In genomic region chr1:155003766-155004351, GRCh38 we compare ENCODE assay signal across 8 cellular contexts. TPM values are rescaled to one million over a fixed set of nuclear protein-coding genes. Genes with fewer than 3 reads are reported as not detected.
DNase-seq lines count a peak whose midpoint lies in the region; ATAC-seq lines count a peak whose summit lies in the region.

No MANE protein-coding gene starts in this region.

- peak overlapping the region; percentile 87 for H3K4me3 ChIP-seq in right cardiac atrium (ENCODE audit: low read length)

- DNase-seq in ELF-1 (ENCODE audit: low read depth, low spot score) (peak; percentile 36), LoVo (ENCODE audit: low spot score) (peak; percentile 35), amniotic stem cell (lab: John Stamatoyannopoulos, UW) (peak; percentile 21), right cardiac atrium (peak; percentile 83 to 91 (median 90)), posterior cingulate gyrus (peak in 8 of 10 donors; percentile 30 to 92 (median 61)), GM19240 (ENCODE audit: insufficient read length, low spot score) (no peak), NCI-H128 (lab: John Stamatoyannopoulos, UW; ENCODE audit: unreplicated experiment) (no peak)
- no peak for DNase-seq in stimulated activated CD8-positive, alpha-beta memory T cell treated with anti-CD3 and anti-CD28 coated beads, Interleukin-4, amount 100 ng/mL, for 48 hours

- H3K4me1 ChIP-seq in right cardiac atrium (ENCODE audit: control insufficient read depth, insufficient read depth, low read length) = peaks cover 22% of the 10 kb centered on the region

- intact Hi-C loops in right cardiac atrium (cut with DNase I) (no loop called here), posterior cingulate gyrus (cut with DNase I) (no loop called here)

- ATAC-seq in right cardiac atrium = peak; percentile 1 to 17

- H3K27me3 ChIP-seq in right cardiac atrium (ENCODE audit: control insufficient read depth, insufficient read depth) = no peaks in the 10 kb centered on the region

- under 1% methylated on average over 34 of the region's 34 CpGs for WGBS in right cardiac atrium

- peak overlapping the region; percentile 98 for H3K27ac ChIP-seq in right cardiac atrium (ENCODE audit: low read length)

- H3K9me3 ChIP-seq in right cardiac atrium (ENCODE audit: control insufficient read depth, low read length) = no peaks in the 10 kb centered on the region

RNA-seq across cellular contexts. Expression of gene ZBTB7B, which starts 1.3 kb away (rescaled TPM):
- total RNA-seq in right cardiac atrium = 10 to 100 TPM; 40.3 to 66.6 (median 52.7) TPM
- 41.7 TPM for polyA plus RNA-seq in right cardiac atrium

RNA-seq across cellular contexts. Expression of gene LENEP, which starts 10.5 kb away (rescaled TPM):
- not detected for total RNA-seq in right cardiac atrium
- not detected for polyA plus RNA-seq in right cardiac atrium

RNA-seq across cellular contexts. Expression of gene FLAD1, which starts 20.7 kb away (rescaled TPM):
- 10 to 100 TPM; 22.8 to 32.7 (median 25.2) TPM for total RNA-seq in right cardiac atrium
- 25.3 TPM for polyA plus RNA-seq in right cardiac atrium

RNA-seq across cellular contexts. Expression of gene CKS1B, which starts 29.4 kb away (rescaled TPM):
- total RNA-seq in right cardiac atrium = 10 to 100 TPM; 19.9 to 28.1 (median 23.4) TPM
- 28.9 TPM for polyA plus RNA-seq in right cardiac atrium

RNA-seq across cellular contexts. Expression of gene DCST2, which starts 29.7 kb away (rescaled TPM):
- under 1 TPM in 3 of 4 donors, not detected in 1; 0.25 to 0.33 (median 0.32) TPM for total RNA-seq in right cardiac atrium
- 0.23 TPM for polyA plus RNA-seq in right cardiac atrium

Comparison
In these comparisons a context has a peak if more than half of its experiments do, and no peak if none do; other contexts are left out.
1. DNase-seq: peak in ELF-1 (single experiment), LoVo (single experiment), amniotic stem cell (single experiment), right cardiac atrium (3 of 3) and posterior cingulate gyrus (8 of 10); none in stimulated activated CD8-positive, alpha-beta memory T cell treated with anti-CD3 and anti-CD28 coated beads, Interleukin-4, amount 100 ng/mL, for 48 hours (single experiment), GM19240 (single experiment) and NCI-H128 (single experiment).